ENCODE assay signal across 9 cellular contexts in the genomic region with DNA sequence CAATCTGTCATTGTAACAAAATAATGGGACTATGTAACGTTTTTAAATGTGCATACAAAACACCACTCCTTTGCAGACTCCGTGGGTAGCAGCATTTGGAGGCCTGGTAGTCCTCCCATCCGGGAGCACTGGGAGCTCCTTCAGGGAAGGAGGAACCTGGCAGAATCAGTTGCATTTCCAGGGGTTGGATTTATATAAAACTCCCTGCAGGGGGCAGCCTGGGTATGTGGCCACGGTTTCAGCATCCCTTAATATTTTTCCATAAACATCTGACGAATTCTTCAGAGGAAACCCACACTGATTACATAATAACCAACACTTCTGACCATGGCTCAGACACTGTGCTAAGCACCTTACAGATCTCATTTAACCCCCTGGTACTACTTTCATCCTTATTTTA. TPM values are rescaled to one million over a fixed set of nuclear protein-coding genes. Genes with fewer than 3 reads are reported as not detected.
DNase-seq lines count a peak whose midpoint lies in the region; ATAC-seq and TF ChIP-seq lines count a peak whose summit lies in the region.
"Had no signal": no experiment of that assay in that cellular context is flagged by ENCODE, and none has a peak within 500 bp of the region (broad histone marks: within the 10 kb centered on the region; RNA-seq: fewer than 3 reads in every experiment).

No MANE protein-coding gene starts in this region.

- no peak overlapping the region for H3K4me2 ChIP-seq in Loucy (ENCODE audit: low read depth, low read length, poor library complexity, severe bottlenecking)

- no peak overlapping the region for H3K4me3 ChIP-seq in Loucy (ENCODE audit: low read length, poor library complexity, severe bottlenecking)
- H3K4me3 ChIP-seq in dorsolateral prefrontal cortex: no peak overlapping the region
- H3K4me3 ChIP-seq in mucosa of descending colon: no peak overlapping the region
- H3K4me3 ChIP-seq in body of pancreas: no peak overlapping the region
- no peak overlapping the region for H3K4me3 ChIP-seq in ovary

- no peaks in the 10 kb centered on the region for H3F3A ChIP-seq in Loucy (ENCODE audit: low read depth)

- H3K79me2 ChIP-seq in Loucy (ENCODE audit: insufficient read depth, low read length): no peaks in the 10 kb centered on the region

- 43 to 49% methylated on average over 5 of the region's 5 CpGs for WGBS in body of pancreas, 2 donors
- 15 to 24% (median 16%) methylated on average over 5 of the region's 5 CpGs for WGBS in ovary, 3 donors

- no peak for TF ChIP-seq POLR2A in body of pancreas (IDR thresholded peaks at IDR 0.05)
- no peak for TF ChIP-seq POLR2A in ovary (IDR thresholded peaks at IDR 0.05)

- ATAC-seq in mucosa of descending colon (peak; percentile 22), body of pancreas (no peak)
- no peak for ATAC-seq in activated CD4-positive, CD25-positive, alpha-beta regulatory T cell treated with anti-CD3 and anti-CD28 coated beads, Interleukin-2, amount 50 U/mL, for 24 hours

- H3K4me1 ChIP-seq in Loucy (ENCODE audit: insufficient read depth, low read length, poor library complexity, severe bottlenecking) (no peaks in the 10 kb centered on the region), mucosa of descending colon (ENCODE audit: low read depth) (no peaks in the 10 kb centered on the region), body of pancreas (no peaks in the 10 kb centered on the region), ovary (ENCODE audit: insufficient read depth) (no peaks in the 10 kb centered on the region)

- H3K9me2 ChIP-seq in Loucy (replicated peaks; ENCODE audit: low read depth, low read length): no peaks in the 10 kb centered on the region

- DNase-seq in COR-L47 (lab: John Stamatoyannopoulos, UW): peak; percentile 4
- DNase-seq in dorsolateral prefrontal cortex: peak in 1 of 10 donors; percentile 29
- DNase-seq in mucosa of descending colon: peak in 1 of 3 donors; percentile 15
- DNase-seq in NCI-H2081 treated with DMSO at 0.1 percent for 48 hours (lab: John Stamatoyannopoulos, UW): no peak
- DNase-seq in body of pancreas: no peak
- no peak for DNase-seq in ovary
- DNase-seq: NCI-H774 had no signal

- intact Hi-C loops in dorsolateral prefrontal cortex (cut with DNase I) (loop anchor here (5.0 to 10.0 kb wide), 5 partner anchors 123 to 821 kb away; a partner anchor contains a TSS), mucosa of descending colon (cut with DNase I, micrococcal nuclease) (loop anchor here in 1 of 2 donors (10.0 kb wide), 1 partner anchor 121 kb away; a partner anchor contains a TSS), body of pancreas (cut with DNase I) (loop anchor here (10.0 kb wide), 1 partner anchor 131 kb away; no protein-coding TSS in a partner anchor), ovary (cut with DNase I) (no loop called here)

- H3K36me3 ChIP-seq in Loucy (ENCODE audit: insufficient read depth, low read length): no peaks in the 10 kb centered on the region
- H3K36me3 ChIP-seq in mucosa of descending colon (ENCODE audit: low read depth): no peaks in the 10 kb centered on the region
- H3K36me3 ChIP-seq in body of pancreas (replicated peaks in 1 of 2; ENCODE audit: insufficient read depth in 1 of 2, low read depth in 2 of 2): no peaks in the 10 kb centered on the region
- H3K36me3 ChIP-seq in ovary: no peaks in the 10 kb centered on the region

- no peaks in the 10 kb centered on the region for H4K20me1 ChIP-seq in Loucy (ENCODE audit: insufficient read depth, low read length, poor library complexity, severe bottlenecking)

- no peak overlapping the region for H3K9ac ChIP-seq in Loucy (ENCODE audit: low read depth, low read length, poor library complexity, severe bottlenecking)

- H2AFZ ChIP-seq in Loucy (ENCODE audit: low read length): no peak overlapping the region

- no peaks in the 10 kb centered on the region for H3K27me3 ChIP-seq in Loucy (ENCODE audit: insufficient read depth, low read length, poor library complexity, severe bottlenecking)
- no peaks in the 10 kb centered on the region for H3K27me3 ChIP-seq in dorsolateral prefrontal cortex
- H3K27me3 ChIP-seq in body of pancreas: no peaks in the 10 kb centered on the region
- H3K27me3 ChIP-seq in ovary: no peaks in the 10 kb centered on the region

- H3K27ac ChIP-seq in dorsolateral prefrontal cortex (peak overlapping the region in 31 of 59 donors; percentile 1 to 90 (median 75)), body of pancreas (no peak overlapping the region), ovary (no peak overlapping the region)

- TF ChIP-seq EP300 in ovary (IDR thresholded peaks at IDR 0.05): no peak

- H3K9me3 ChIP-seq in Loucy (ENCODE audit: insufficient read depth, low read depth, low read length) (no peaks in the 10 kb centered on the region), mucosa of descending colon (peaks cover 11% of the 10 kb centered on the region), body of pancreas (no peaks in the 10 kb centered on the region), ovary (no peaks in the 10 kb centered on the region)

- TF ChIP-seq CTCF in Loucy (conservative IDR thresholded peaks at IDR 0.05; ENCODE audit: low read length): peak; percentile 42
- TF ChIP-seq CTCF in dorsolateral prefrontal cortex (IDR thresholded peaks at IDR 0.05 in 54 of 56, conservative IDR thresholded peaks at IDR 0.05 in 2 of 56; ENCODE audit: low read depth in 1 of 56, partially characterized antibody in 56 of 56): peak; percentile 10 to 71 (median 56)
- no peak for TF ChIP-seq CTCF in mucosa of descending colon (IDR thresholded peaks at IDR 0.05)
- peak in 2 of 7 experiments; percentile 5 for TF ChIP-seq CTCF in body of pancreas (IDR thresholded peaks at IDR 0.05)
- TF ChIP-seq CTCF in ovary (IDR thresholded peaks at IDR 0.05): no peak

RNA-seq across cellular contexts. Expression of a gene that starts 6.1 kb away (rescaled TPM):
- total RNA-seq in dorsolateral prefrontal cortex (10 to 100 TPM in 3 of 120 experiments, 1 to 10 TPM in 116, under 1 TPM in 1; 0.86 to 11.0 (median 4.3) TPM), mucosa of descending colon (1 to 10 TPM; 1.5 to 7.3 (median 1.9) TPM), body of pancreas (1 to 10 TPM; 2.9 to 5.9 TPM), ovary (10 to 100 TPM in 3 of 7 donors, 1 to 10 TPM in 4; 3.2 to 15.9 (median 8.3) TPM)
- 10 to 100 TPM in 1 of 2 donors, 1 to 10 TPM in 1; 7.8 to 17.8 TPM for polyA plus RNA-seq in ovary

Comparison
In these comparisons a context has a peak if more than half of its experiments do, and no peak if none do; other contexts are left out.
1. CTCF ChIP-seq: peak in Loucy (single experiment) and dorsolateral prefrontal cortex (56 of 56); none in mucosa of descending colon (single experiment) and ovary (0 of 3).
2. H3K27ac ChIP-seq: peak in dorsolateral prefrontal cortex (31 of 59); none in body of pancreas (0 of 4) and ovary (0 of 2).
3. intact Hi-C loops: an anchor here in dorsolateral prefrontal cortex (5.0 to 10.0 kb wide) and body of pancreas (10.0 kb wide); none called in ovary.